Comparison of ENCODE assay signal across 2 cellular contexts in the genomic region with DNA sequence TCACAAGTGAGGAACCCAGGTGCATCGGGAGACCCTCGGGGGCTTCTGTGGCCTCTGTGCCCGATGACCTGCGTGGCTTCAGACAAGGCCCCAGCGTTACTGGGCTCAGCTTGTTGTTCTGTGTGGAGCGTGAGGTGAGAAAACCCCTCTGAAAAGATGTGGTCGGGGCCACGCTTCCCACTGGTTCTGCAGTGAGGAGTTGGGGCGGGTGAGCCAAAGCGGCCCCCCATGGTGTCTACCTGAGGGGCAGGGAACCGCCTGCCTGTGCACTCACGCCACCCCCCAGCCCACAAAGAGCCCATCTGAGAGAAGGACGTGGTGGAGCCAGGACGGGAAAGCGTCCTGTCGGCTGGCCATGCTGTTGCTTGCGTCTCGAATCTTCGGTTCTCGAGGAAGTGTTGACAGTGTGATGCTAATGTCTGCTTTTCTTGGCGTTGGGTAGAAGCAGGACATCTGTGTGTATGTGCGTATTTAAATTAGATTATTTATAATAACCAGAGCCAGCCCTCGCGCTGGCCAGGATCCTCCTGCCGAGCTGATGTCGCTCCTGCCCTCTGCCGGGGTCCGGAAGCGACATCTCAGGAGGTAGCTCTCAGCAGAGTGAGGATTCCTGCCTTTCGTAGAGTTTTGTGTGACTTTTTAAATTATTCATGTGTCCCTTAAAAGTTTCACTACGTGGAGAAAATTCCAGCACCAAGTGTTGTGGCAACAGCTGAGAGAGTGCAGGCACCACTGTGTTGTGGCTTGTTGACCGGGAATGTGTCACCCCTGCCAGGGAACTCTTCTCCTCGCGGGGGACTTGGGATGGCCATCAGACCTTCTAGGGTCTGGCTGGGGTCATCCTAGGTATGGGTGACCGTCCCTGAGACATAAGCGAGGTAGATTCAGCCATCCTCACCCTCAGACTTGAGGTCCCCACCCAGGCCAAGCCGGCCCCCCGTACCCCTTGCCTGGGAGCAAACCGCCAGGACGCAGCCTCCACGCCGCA.
TF ChIP-seq lines count a peak whose summit lies in the region.

No MANE protein-coding gene starts in this region.

TF ChIP-seq in IMR-90, 13 proteins besides CTCF, POLR2A, EP300 and RAD21:
- TF ChIP-seq CEBPB (IDR thresholded peaks at IDR 0.05; ENCODE audit: low read depth, low read length) (no peak), MAZ (IDR thresholded peaks at IDR 0.05; ENCODE audit: borderline replicate concordance, low read depth, low read length) (no peak), FOS (IDR thresholded peaks at IDR 0.05; ENCODE audit: low read depth, low read length) (no peak), RFX5 (IDR thresholded peaks at IDR 0.05; ENCODE audit: low read depth, low read length) (no peak), MXI1 (IDR thresholded peaks at IDR 0.05; ENCODE audit: borderline replicate concordance, low read depth, low read length) (no peak), CHD1 (IDR thresholded peaks at IDR 0.05; ENCODE audit: low read depth, low read length) (no peak)
- TF ChIP-seq, protein P1, sequence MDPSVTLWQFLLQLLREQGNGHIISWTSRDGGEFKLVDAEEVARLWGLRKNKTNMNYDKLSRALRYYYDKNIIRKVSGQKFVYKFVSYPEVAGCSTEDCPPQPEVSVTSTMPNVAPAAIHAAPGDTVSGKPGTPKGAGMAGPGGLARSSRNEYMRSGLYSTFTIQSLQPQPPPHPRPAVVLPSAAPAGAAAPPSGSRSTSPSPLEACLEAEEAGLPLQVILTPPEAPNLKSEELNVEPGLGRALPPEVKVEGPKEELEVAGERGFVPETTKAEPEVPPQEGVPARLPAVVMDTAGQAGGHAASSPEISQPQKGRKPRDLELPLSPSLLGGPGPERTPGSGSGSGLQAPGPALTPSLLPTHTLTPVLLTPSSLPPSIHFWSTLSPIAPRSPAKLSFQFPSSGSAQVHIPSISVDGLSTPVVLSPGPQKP (IDR thresholded peaks at IDR 0.05; ENCODE audit: borderline replicate concordance, low read depth, low read length), result no peak
- TF ChIP-seq, protein P2, sequence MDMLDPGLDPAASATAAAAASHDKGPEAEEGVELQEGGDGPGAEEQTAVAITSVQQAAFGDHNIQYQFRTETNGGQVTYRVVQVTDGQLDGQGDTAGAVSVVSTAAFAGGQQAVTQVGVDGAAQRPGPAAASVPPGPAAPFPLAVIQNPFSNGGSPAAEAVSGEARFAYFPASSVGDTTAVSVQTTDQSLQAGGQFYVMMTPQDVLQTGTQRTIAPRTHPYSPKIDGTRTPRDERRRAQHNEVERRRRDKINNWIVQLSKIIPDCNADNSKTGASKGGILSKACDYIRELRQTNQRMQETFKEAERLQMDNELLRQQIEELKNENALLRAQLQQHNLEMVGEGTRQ (IDR thresholded peaks at IDR 0.05; ENCODE audit: low read depth, low read length), result no peak
TF ChIP-seq in IMR-90: peak in this region for 0.

TF ChIP-seq in K562, 482 proteins besides CTCF, POLR2A, EP300 and RAD21:
- TF ChIP-seq ZNF57 (CRISPR knock-in tag; IDR thresholded peaks at IDR 0.05) (no peak), POLR2G (IDR thresholded peaks at IDR 0.05; ENCODE audit: low read depth, low read length) (peak; percentile 26; the same call in 1 of the 2 replicates)
